ENCODE assay signal across 32 cellular contexts in genomic region chr17:17395885-17396284, GRCh38.
"Had no signal": no experiment of that assay in that cellular context is flagged by ENCODE, and none has a peak within 500 bp of the region (broad histone marks: within the 10 kb centered on the region; RNA-seq: fewer than 3 reads in every experiment).

No MANE protein-coding gene starts in this region.

- H3K4me3 ChIP-seq: MG63, PC-9 had no signal

- H3K4me2 ChIP-seq: PC-9 had no signal

- H3K27ac Mint-ChIP-seq: activated CD4-positive, alpha-beta memory T cell treated with anti-CD3 and anti-CD28 coated beads, Interleukin-2, amount 10 ng/mL, durations not matched to agents 7 days and 5 days; activated CD8-positive, alpha-beta memory T cell treated with anti-CD3 and anti-CD28 coated beads, Interleukin-2, amount 10 ng/mL, durations not matched to agents 7 days and 5 days; activated naive CD8-positive, alpha-beta T cell treated with anti-CD3 and anti-CD28 coated beads for 36 hours had no signal

- H3K36me3 Mint-ChIP-seq: activated naive CD8-positive, alpha-beta T cell treated with anti-CD3 and anti-CD28 coated beads for 36 hours had no signal

- H2AFZ ChIP-seq: PC-9 had no signal

- DNase-seq: activated CD4-positive, alpha-beta memory T cell treated with anti-CD3 and anti-CD28 coated beads, Interleukin-2, amount 10 ng/mL, durations not matched to agents 7 days and 5 days; activated CD4-positive, alpha-beta T cell treated with anti-CD3 and anti-CD28 coated beads for 1 hour; activated CD4-positive, alpha-beta T cell treated with anti-CD3 and anti-CD28 coated beads for 48 hours; activated CD4-positive, CD25-positive, alpha-beta regulatory T cell; activated CD8-positive, alpha-beta memory T cell treated with anti-CD3 and anti-CD28 coated beads for 24 hours; activated CD8-positive, alpha-beta memory T cell treated with anti-CD3 and anti-CD28 coated beads, Interleukin-2, amount 10 ng/mL, durations not matched to agents 7 days and 5 days; activated CD8-positive, alpha-beta memory T cell treated with anti-CD3 and anti-CD28 coated beads, Interleukin-2, amount 50 U/mL, for 48 hours; activated effector memory CD4-positive, alpha-beta T cell treated with Interleukin-2 at 50 U/mL for 16 hours; activated naive CD4-positive, alpha-beta T cell; activated naive CD4-positive, alpha-beta T cell treated with anti-CD3 and anti-CD28 coated beads, Interleukin-2, amount 50 U/mL, for 16 hours; activated naive CD8-positive, alpha-beta T cell treated with anti-CD3 and anti-CD28 coated beads for 36 hours; activated T-cell treated with anti-CD3 and anti-CD28 coated beads, Interleukin-2, amount 50 U/mL, for 48 hours; amniotic stem cell; brain microvascular endothelial cell; central memory CD4-positive, alpha-beta T cell; Kasumi-1; KG1; MG63; NCI-H1048; NCI-H1105 treated with DMSO at 0.1 percent for 48 hours; NCI-H1436; NCI-H1694; NCI-H1930; NCI-H345; NCI-H524 treated with DMSO at 0.1 percent for 48 hours; PC-9; SW 1271; T-helper 1 cell; T1000; WERI-Rb-1 had no signal

- H3K27me3 ChIP-seq: brain microvascular endothelial cell, MG63 had no signal

- ATAC-seq: activated CD8-positive, alpha-beta memory T cell treated with anti-CD3 and anti-CD28 coated beads, Interleukin-2, amount 10 ng/mL, durations not matched to agents 7 days and 5 days had no signal

- H3K9me3 ChIP-seq: MG63 had no signal

- FAIRE-seq: RCC 7860 had no signal

- H3K27ac ChIP-seq: brain microvascular endothelial cell, PC-9, RWPE1, WERI-Rb-1 had no signal

- H3K4me3 Mint-ChIP-seq: activated CD4-positive, alpha-beta memory T cell treated with anti-CD3 and anti-CD28 coated beads, Interleukin-2, amount 10 ng/mL, durations not matched to agents 7 days and 5 days; activated CD8-positive, alpha-beta memory T cell treated with anti-CD3 and anti-CD28 coated beads, Interleukin-2, amount 10 ng/mL, durations not matched to agents 7 days and 5 days; activated naive CD8-positive, alpha-beta T cell treated with anti-CD3 and anti-CD28 coated beads for 36 hours had no signal

- H3K9me3 Mint-ChIP-seq: activated CD4-positive, alpha-beta memory T cell treated with anti-CD3 and anti-CD28 coated beads, Interleukin-2, amount 10 ng/mL, durations not matched to agents 7 days and 5 days had no signal

- H3K36me3 ChIP-seq: brain microvascular endothelial cell, MG63, WERI-Rb-1 had no signal
